Comparison of ENCODE assay signal across 9 cellular contexts in the genomic region with DNA sequence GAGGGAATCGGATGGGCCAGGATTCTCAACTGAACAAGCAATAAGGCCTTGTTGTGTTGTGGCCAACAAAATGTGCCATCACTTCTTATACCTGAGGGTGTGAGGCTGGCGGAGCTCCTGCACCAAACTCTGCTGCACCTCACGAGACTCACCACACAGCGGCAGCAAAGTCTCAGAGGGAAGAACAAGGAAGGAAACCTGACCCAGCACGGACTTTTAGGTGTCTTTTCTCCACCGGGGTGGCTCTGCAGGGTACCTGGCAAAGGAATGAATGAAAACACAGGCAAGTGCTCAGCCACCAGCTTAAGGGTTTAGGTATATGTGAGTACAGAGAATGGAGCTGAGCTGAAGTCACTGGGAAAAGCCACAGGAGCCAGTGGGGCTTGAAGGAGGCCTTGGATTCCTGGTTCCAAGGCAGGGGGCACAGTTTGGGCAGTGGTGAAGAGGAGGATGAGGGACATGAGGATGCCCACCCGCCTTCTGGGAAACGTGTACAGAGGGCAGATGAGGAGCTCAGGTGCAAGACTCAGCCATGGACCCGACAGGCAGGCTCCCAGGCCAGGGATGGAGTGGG. TPM values are rescaled to one million over a fixed set of nuclear protein-coding genes. Genes with fewer than 3 reads are reported as not detected.
A peak's percentile ranks its signal among the peaks of the same experiment; 100 is the strongest.
DNase-seq lines count a peak whose midpoint lies in the region; ATAC-seq and TF ChIP-seq lines count a peak whose summit lies in the region.
"Had no signal": no experiment of that assay in that cellular context is flagged by ENCODE, and none has a peak within 500 bp of the region (broad histone marks: within the 10 kb centered on the region; RNA-seq: fewer than 3 reads in every experiment).

No MANE protein-coding gene starts in this region.

- 30 to 41% (median 35%) methylated on average over 9 of the region's 9 CpGs for WGBS in spleen, 5 donors

- H3K27ac Mint-ChIP-seq in mesothelial cell of epicardium, result no peak overlapping the region
- H3K27ac Mint-ChIP-seq: activated B cell treated with CpG ODN at 0.5 μM for 24 hours had no signal

- CTCF ChIA-PET in PC-9 (lab: Charles Lee), result interaction anchor here (0.7 kb wide), 1 partner anchor 467 kb away, joined by 3 read pairs; no protein-coding TSS in a partner anchor

- H3K27ac ChIP-seq in PC-9 (no peak overlapping the region), spleen (no peak overlapping the region)

- peak overlapping the region; percentile 35 for H3K4me2 ChIP-seq in PC-9

- H3K4me3 ChIP-seq in PC-9 (no peak overlapping the region), spleen (no peak overlapping the region)

- H3K27me3 ChIP-seq in PC-9 (ENCODE audit: insufficient read depth, low read depth) (peaks cover 4% of the 10 kb centered on the region; the same call in 1 of the 2 replicates), spleen (replicated peaks in 1 of 7) (no peaks in the 10 kb centered on the region)

- no peaks in the 10 kb centered on the region for H3F3A ChIP-seq in PC-9 (ENCODE audit: insufficient read depth, low read depth)

- peaks cover 6% of the 10 kb centered on the region for H3K27me3 Mint-ChIP-seq in mesothelial cell of epicardium (ENCODE audit: low read depth)

- no peak for TF ChIP-seq POLR2A in spleen (IDR thresholded peaks at IDR 0.05)

- no peaks in the 10 kb centered on the region for H3K79me2 ChIP-seq in PC-9 (ENCODE audit: low read depth)

- BruUV-seq in PC-9 (replicated peaks; lab: Mats Ljungman, UMichigan), result no TSS peak

- peaks cover 5% of the 10 kb centered on the region for H3K4me1 ChIP-seq in PC-9 (replicated peaks; ENCODE audit: insufficient read depth)
- H3K4me1 ChIP-seq in spleen, result no peaks in the 10 kb centered on the region

- TF ChIP-seq CTCF in PC-9 (conservative IDR thresholded peaks at IDR 0.05), result peak; percentile 95
- TF ChIP-seq CTCF in mesothelial cell of epicardium (IDR thresholded peaks at IDR 0.05; ENCODE audit: unreplicated experiment), result peak; percentile 39
- TF ChIP-seq CTCF in spleen (IDR thresholded peaks at IDR 0.05 in 8 of 11, conservative IDR thresholded peaks at IDR 0.05 in 3 of 11), result peak in 5 of 11 experiments; percentile 9 to 42 (median 31)

- POLR2A ChIA-PET in PC-9 (lab: Charles Lee; ENCODE audit: unreplicated experiment), result no interaction called here

- no peaks in the 10 kb centered on the region for H3K9me2 ChIP-seq in PC-9 (ENCODE audit: insufficient read depth)

- H3K9me3 ChIP-seq in PC-9 (ENCODE audit: insufficient read depth, low read depth) (no peaks in the 10 kb centered on the region), spleen (no peaks in the 10 kb centered on the region)

- no peak overlapping the region for H3K4me3 Mint-ChIP-seq in mesothelial cell of epicardium
- H3K4me3 Mint-ChIP-seq: activated B cell treated with CpG ODN at 0.5 μM for 24 hours had no signal

- DNase-seq in DMS53 treated with DMSO at 0.1 percent for 48 hours (lab: John Stamatoyannopoulos, UW; ENCODE audit: unreplicated experiment) (peak; percentile 14), HuH-7.5 (ENCODE audit: low spot score) (peak; percentile 41), PC-9 (peak; percentile 66 to 74), dermis blood vessel endothelial cell (peak; percentile 56), mesothelial cell of epicardium (ENCODE audit: low spot score in 2 of 2, unreplicated experiment in 2 of 2) (peak; percentile 37 to 70), spleen (no peak), C1 segment of cervical spinal cord (lab: John Stamatoyannopoulos, UW) (no peak)
- DNase-seq: activated B cell treated with CpG ODN at 0.5 μM for 24 hours had no signal

- intact Hi-C loops in PC-9 (cut with micrococcal nuclease; ENCODE audit: unreplicated experiment), result loop anchor here (5.0 kb wide), 1 partner anchor 66 kb away; no protein-coding TSS in a partner anchor
- intact Hi-C loops in spleen (cut with DNase I; ENCODE audit: low total_unique reads), result no loop called here

- H4K20me1 ChIP-seq in PC-9 (ENCODE audit: insufficient read depth), result no peaks in the 10 kb centered on the region

- H3K9me3 Mint-ChIP-seq in mesothelial cell of epicardium, result no peaks in the 10 kb centered on the region
- H3K9me3 Mint-ChIP-seq: activated B cell treated with CpG ODN at 0.5 μM for 24 hours had no signal

- no peaks in the 10 kb centered on the region for H3K36me3 ChIP-seq in PC-9 (ENCODE audit: low read depth)
- H3K36me3 ChIP-seq in spleen, result no peaks in the 10 kb centered on the region

- H3K36me3 Mint-ChIP-seq in mesothelial cell of epicardium, result no peaks in the 10 kb centered on the region

- peaks cover 2% of the 10 kb centered on the region for H3K4me1 Mint-ChIP-seq in mesothelial cell of epicardium
- H3K4me1 Mint-ChIP-seq: activated B cell treated with CpG ODN at 0.5 μM for 24 hours had no signal

- no peak overlapping the region for H2AFZ ChIP-seq in PC-9

- ATAC-seq in GM19351 (IDR thresholded peaks at IDR 0.05; ENCODE audit: unreplicated experiment), result peak; percentile 94

RNA-seq across cellular contexts. Expression of a gene that starts 31.1 kb away (rescaled TPM):
- 0.39 TPM in 1 of 2 replicates, not detected in the other for total RNA-seq in PC-9 (2021)
- not detected in 2 replicates for total RNA-seq in dermis blood vessel endothelial cell
- total RNA-seq in mesothelial cell of epicardium, result not detected in 3 replicates
- total RNA-seq in spleen, result not detected
- polyA plus RNA-seq in spleen, result not detected
- total RNA-seq: activated B cell treated with CpG ODN at 0.5 μM for 24 hours had no signal

Comparison
In these comparisons a context has a peak if more than half of its experiments do, and no peak if none do; other contexts are left out.
1. DNase-seq: peak in DMS53 treated with DMSO at 0.1 percent for 48 hours (single experiment), HuH-7.5 (single experiment), PC-9 (2 of 2), dermis blood vessel endothelial cell (single experiment) and mesothelial cell of epicardium (2 of 2); none in spleen (single experiment) and C1 segment of cervical spinal cord (0 of 14).